ENCODE assay signal across 1 cellular context in genomic region chr7:498678-499641, GRCh38.
TF ChIP-seq lines count a peak whose summit lies in the region.

No MANE protein-coding gene starts in this region.

TF ChIP-seq in K562, 482 proteins besides CTCF, POLR2A, EP300 and RAD21 (continued from another document):
- TF ChIP-seq E4F1 (CRISPR knock-in tag; IDR thresholded peaks at IDR 0.05; ENCODE audit: borderline replicate concordance) (no peak), ZFP36 (IDR thresholded peaks at IDR 0.05; ENCODE audit: low read depth, low read length, partially characterized antibody) (no peak), ZNF263 (CRISPR knock-in tag; IDR thresholded peaks at IDR 0.05; ENCODE audit: borderline replicate concordance) (no peak), BCOR (IDR thresholded peaks at IDR 0.05) (peak; percentile 83), EZH2 (IDR thresholded peaks at IDR 0.05; ENCODE audit: borderline replicate concordance, low read depth, low read length) (no peak), RBM25 (IDR thresholded peaks at IDR 0.05; ENCODE audit: low read depth, low read length, severe bottlenecking) (peak; percentile 89), HLTF (IDR thresholded peaks at IDR 0.05) (peak; percentile 78; the same call in 1 of the 2 replicates), SIX5 (IDR thresholded peaks at IDR 0.05; ENCODE audit: borderline replicate concordance in 1 of 2, insufficient read depth in 1 of 2, low read depth in 1 of 2, low read length in 2 of 2) (no peak), KDM1A (IDR thresholded peaks at IDR 0.05) (peak; percentile 13 to 45; a peak in 1 of 4 replicates), ESRRA (IDR thresholded peaks at IDR 0.05; ENCODE audit: borderline replicate concordance, low read depth) (no peak), ADNP (tag; IDR thresholded peaks at IDR 0.05) (peak; percentile 59; the same call in 1 of the 2 replicates), SMARCA5 (IDR thresholded peaks at IDR 0.05) (peak; percentile 78; the same call in 1 of the 2 replicates), RCOR1 (IDR thresholded peaks at IDR 0.05; ENCODE audit: borderline replicate concordance in 1 of 2, low read depth in 2 of 2, low read length in 2 of 2) (peak in 1 of 2 experiments; percentile 41; a peak in 1 of 4 replicates)
- TF ChIP-seq, protein P1, sequence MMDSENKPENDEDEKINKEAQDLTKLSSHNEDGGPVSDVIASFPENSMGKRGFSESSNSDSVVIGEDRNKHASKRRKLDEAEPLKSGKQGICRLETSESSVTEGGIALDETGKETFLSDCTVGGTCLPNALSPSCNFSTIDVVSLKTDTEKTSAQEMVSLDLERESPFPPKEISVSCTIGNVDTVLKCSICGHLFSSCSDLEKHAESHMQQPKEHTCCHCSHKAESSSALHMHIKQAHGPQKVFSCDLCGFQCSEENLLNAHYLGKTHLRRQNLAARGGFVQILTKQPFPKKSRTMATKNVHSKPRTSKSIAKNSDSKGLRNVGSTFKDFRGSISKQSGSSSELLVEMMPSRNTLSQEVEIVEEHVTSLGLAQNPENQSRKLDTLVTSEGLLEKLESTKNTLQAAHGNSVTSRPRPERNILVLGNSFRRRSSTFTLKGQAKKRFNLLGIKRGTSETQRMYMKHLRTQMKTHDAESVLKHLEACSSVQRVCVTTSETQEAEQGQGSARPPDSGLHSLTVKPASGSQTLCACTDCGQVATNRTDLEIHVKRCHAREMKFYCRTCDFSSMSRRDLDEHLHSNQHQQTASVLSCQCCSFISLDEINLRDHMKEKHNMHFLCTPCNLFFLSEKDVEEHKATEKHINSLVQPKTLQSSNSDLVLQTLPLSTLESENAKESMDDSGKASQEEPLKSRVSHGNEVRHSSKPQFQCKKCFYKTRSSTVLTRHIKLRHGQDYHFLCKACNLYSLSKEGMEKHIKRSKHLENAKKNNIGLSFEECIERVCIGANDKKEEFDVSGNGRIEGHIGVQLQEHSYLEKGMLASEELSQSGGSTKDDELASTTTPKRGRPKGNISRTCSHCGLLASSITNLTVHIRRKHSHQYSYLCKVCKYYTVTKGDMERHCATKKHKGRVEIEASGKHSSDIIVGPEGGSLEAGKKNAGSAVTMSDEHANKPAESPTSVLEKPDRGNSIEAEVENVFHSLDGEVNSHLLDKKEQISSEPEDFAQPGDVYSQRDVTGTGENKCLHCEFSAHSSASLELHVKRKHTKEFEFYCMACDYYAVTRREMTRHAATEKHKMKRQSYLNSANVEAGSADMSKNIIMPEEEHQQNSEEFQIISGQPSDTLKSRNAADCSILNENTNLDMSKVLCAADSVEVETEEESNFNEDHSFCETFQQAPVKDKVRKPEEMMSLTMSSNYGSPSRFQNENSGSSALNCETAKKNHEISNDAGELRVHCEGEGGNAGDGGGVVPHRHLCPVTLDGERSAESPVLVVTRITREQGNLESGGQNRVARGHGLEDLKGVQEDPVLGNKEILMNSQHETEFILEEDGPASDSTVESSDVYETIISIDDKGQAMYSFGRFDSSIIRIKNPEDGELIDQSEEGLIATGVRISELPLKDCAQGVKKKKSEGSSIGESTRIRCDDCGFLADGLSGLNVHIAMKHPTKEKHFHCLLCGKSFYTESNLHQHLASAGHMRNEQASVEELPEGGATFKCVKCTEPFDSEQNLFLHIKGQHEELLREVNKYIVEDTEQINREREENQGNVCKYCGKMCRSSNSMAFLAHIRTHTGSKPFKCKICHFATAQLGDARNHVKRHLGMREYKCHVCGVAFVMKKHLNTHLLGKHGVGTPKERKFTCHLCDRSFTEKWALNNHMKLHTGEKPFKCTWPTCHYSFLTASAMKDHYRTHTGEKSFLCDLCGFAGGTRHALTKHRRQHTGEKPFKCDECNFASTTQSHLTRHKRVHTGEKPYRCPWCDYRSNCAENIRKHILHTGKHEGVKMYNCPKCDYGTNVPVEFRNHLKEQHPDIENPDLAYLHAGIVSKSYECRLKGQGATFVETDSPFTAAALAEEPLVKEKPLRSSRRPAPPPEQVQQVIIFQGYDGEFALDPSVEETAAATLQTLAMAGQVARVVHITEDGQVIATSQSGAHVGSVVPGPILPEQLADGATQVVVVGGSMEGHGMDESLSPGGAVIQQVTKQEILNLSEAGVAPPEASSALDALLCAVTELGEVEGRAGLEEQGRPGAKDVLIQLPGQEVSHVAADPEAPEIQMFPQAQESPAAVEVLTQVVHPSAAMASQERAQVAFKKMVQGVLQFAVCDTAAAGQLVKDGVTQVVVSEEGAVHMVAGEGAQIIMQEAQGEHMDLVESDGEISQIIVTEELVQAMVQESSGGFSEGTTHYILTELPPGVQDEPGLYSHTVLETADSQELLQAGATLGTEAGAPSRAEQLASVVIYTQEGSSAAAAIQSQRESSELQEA (IDR thresholded peaks at IDR 0.05; ENCODE audit: low read depth), result no peak
- TF ChIP-seq, protein P2, sequence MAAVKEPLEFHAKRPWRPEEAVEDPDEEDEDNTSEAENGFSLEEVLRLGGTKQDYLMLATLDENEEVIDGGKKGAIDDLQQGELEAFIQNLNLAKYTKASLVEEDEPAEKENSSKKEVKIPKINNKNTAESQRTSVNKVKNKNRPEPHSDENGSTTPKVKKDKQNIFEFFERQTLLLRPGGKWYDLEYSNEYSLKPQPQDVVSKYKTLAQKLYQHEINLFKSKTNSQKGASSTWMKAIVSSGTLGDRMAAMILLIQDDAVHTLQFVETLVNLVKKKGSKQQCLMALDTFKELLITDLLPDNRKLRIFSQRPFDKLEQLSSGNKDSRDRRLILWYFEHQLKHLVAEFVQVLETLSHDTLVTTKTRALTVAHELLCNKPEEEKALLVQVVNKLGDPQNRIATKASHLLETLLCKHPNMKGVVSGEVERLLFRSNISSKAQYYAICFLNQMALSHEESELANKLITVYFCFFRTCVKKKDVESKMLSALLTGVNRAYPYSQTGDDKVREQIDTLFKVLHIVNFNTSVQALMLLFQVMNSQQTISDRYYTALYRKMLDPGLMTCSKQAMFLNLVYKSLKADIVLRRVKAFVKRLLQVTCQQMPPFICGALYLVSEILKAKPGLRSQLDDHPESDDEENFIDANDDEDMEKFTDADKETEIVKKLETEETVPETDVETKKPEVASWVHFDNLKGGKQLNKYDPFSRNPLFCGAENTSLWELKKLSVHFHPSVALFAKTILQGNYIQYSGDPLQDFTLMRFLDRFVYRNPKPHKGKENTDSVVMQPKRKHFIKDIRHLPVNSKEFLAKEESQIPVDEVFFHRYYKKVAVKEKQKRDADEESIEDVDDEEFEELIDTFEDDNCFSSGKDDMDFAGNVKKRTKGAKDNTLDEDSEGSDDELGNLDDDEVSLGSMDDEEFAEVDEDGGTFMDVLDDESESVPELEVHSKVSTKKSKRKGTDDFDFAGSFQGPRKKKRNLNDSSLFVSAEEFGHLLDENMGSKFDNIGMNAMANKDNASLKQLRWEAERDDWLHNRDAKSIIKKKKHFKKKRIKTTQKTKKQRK (IDR thresholded peaks at IDR 0.05; ENCODE audit: borderline replicate concordance, low read depth, low read length), result no peak
